ENCODE assay signal across 11 cellular contexts in the genomic region with DNA sequence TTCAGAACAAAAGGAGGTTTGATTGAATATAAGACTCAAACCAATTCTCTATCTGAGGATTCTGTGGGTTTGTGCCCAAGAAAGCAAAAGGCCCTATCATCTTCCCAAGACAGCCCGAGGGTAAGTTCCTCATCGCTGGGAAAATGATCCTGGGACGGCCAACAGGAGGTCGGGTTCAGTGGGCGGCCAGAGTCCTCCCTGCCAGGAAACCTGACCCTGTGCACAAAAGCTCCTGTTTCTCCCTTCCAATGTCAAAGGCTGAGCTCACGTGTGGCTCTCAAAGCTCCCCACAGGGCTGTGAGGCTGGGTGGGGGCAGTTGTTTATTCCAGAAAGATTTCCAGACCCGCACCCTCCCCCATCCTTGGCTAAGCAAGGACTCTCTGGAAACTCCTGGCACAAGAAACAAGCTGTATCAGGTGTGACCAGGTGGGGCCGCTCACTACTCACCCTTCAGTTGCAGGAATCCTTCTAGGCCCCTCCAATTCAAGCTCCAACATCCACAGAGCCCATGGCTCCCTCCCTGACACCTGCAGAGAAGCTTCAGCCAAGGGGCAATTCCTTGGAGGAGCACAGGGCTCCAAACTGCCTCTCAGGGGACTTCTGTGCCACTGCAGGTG.
DNase-seq lines count a peak whose midpoint lies in the region; ATAC-seq, FAIRE-seq and TF ChIP-seq lines count a peak whose summit lies in the region.
"Had no signal": no experiment of that assay in that cellular context is flagged by ENCODE, and none has a peak within 500 bp of the region (broad histone marks: within the 10 kb centered on the region; RNA-seq: fewer than 3 reads in every experiment).

No MANE protein-coding gene starts in this region.

- TF ChIP-seq CTCF in Peyer's patch (IDR thresholded peaks at IDR 0.05) = peak in 3 of 6 experiments; percentile 26 to 39 (median 33)

- peak; percentile 87 for ATAC-seq in left colon
- no peak for ATAC-seq in HG02642 (IDR thresholded peaks at IDR 0.05; ENCODE audit: poor library complexity, unreplicated experiment)
- ATAC-seq in HG03469 (IDR thresholded peaks at IDR 0.05; ENCODE audit: unreplicated experiment) = no peak

- FAIRE-seq in HTR-8/SVneo (lab: Jason Lieb, UNC) = no peak
- FAIRE-seq: endometrium had no signal

- H3K4me3 ChIP-seq in SJCRH30 = no peak overlapping the region
- H3K4me3 ChIP-seq in Peyer's patch = no peak overlapping the region

- DNase-seq in COR-L47 (lab: John Stamatoyannopoulos, UW) (peak; percentile 65), HTR-8/SVneo (ENCODE audit: insufficient read length, low spot score) (peak; percentile 49), SJCRH30 (peak; percentile 43 to 73), left colon (peak in 1 of 2 donors; percentile 45), Peyer's patch (no peak), KBM-7 (no peak)
- DNase-seq: activated CD8-positive, alpha-beta memory T cell treated with anti-CD3 and anti-CD28 coated beads for 24 hours had no signal

- no peaks in the 10 kb centered on the region for H3K9me3 ChIP-seq in SJCRH30 (replicated peaks)
- H3K9me3 ChIP-seq in Peyer's patch = no peaks in the 10 kb centered on the region

- H3K27ac ChIP-seq in SJCRH30 (no peak overlapping the region), Peyer's patch (no peak overlapping the region)
- H3K27ac ChIP-seq: parathyroid adenoma had no signal

- H3K36me3 ChIP-seq in SJCRH30 (no peaks in the 10 kb centered on the region), Peyer's patch (no peaks in the 10 kb centered on the region)

- no peak for TF ChIP-seq POLR2A in Peyer's patch (IDR thresholded peaks at IDR 0.05)

- peaks cover 9% of the 10 kb centered on the region; the same call in 1 of the 2 replicates for H3K4me1 ChIP-seq in SJCRH30
- H3K4me1 ChIP-seq in Peyer's patch = no peaks in the 10 kb centered on the region
- H3K4me1 ChIP-seq: parathyroid adenoma had no signal

- intact Hi-C loops in left colon (cut with DNase I, micrococcal nuclease) = no loop called here

- in situ Hi-C loops in KBM-7 (cut with MboI; ENCODE audit: low pct_unique_long_range_greater_than_20kb, low sequenced_read_pairs) = no loop called here

- no peaks in the 10 kb centered on the region for H3K27me3 ChIP-seq in SJCRH30
- no peaks in the 10 kb centered on the region for H3K27me3 ChIP-seq in Peyer's patch

Comparison
In these comparisons a context has a peak if more than half of its experiments do, and no peak if none do; other contexts are left out.
1. DNase-seq: peak in COR-L47 (single experiment), HTR-8/SVneo (single experiment) and SJCRH30 (2 of 2); none in Peyer's patch (0 of 3) and KBM-7 (single experiment).